Comparison of ENCODE assay signal across 10 cellular contexts in the genomic region with DNA sequence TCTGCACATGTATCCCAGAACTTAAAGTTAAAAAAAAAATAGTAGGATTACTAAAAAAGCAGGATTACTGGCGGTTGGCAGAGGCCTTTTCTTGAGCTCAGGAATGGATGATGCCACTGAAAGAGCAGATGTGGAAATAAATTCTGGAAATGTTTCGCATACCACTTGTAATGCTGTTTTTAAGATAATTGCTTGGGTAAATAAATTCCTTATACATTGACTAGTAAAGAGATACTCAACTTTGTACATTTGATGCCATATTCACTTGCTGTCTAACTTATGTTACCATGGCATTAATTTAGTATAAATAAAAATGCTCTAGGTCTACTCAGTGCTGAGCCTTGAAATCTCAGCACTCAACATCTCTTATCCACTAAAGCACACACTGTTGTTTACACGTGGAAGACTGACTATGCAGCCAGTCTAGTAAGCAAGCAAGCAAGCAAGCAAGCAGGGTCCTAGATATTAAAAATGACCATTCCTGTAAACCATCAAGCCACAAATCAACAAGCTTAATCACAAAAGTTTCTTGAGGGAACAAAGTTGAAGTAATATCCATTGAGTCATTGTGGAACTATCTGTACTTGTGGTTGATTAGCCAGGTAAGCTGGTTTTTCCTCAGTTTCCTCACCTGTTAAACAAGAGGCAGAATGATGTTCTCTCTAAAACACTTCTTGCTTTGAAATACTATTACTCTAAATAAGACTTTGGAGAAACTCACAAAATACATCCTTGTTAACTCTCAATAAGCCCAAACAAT. TPM values are rescaled to one million over a fixed set of nuclear protein-coding genes. Genes with fewer than 3 reads are reported as not detected.
A peak's percentile ranks its signal among the peaks of the same experiment; 100 is the strongest.
DNase-seq lines count a peak whose midpoint lies in the region; ATAC-seq, FAIRE-seq and TF ChIP-seq lines count a peak whose summit lies in the region.
"Had no signal": no experiment of that assay in that cellular context is flagged by ENCODE, and none has a peak within 500 bp of the region (broad histone marks: within the 10 kb centered on the region; RNA-seq: fewer than 3 reads in every experiment).

No MANE protein-coding gene starts in this region.

- peak overlapping the region; percentile 53 for H3K27ac Mint-ChIP-seq in neural crest cell (ENCODE audit: unreplicated experiment)

- H3K9ac ChIP-seq in OCI-LY3 (ENCODE audit: low read length): no peak overlapping the region; the same call in 1 of the 2 replicates

- no peaks in the 10 kb centered on the region for H4K20me1 ChIP-seq in OCI-LY3 (ENCODE audit: insufficient read depth, low read length)

- FAIRE-seq in frontal cortex (lab: Jason Lieb, UNC): no peak

- no peaks in the 10 kb centered on the region for H3K27me3 Mint-ChIP-seq in neural crest cell (ENCODE audit: low read depth)

- ATAC-seq in HG03039 (IDR thresholded peaks at IDR 0.05; ENCODE audit: unreplicated experiment) (no peak), GM18502 (IDR thresholded peaks at IDR 0.05; ENCODE audit: poor library complexity, unreplicated experiment) (no peak), HG03520 (IDR thresholded peaks at IDR 0.05; ENCODE audit: unreplicated experiment) (no peak)

- peaks cover 17% of the 10 kb centered on the region for H3K4me1 ChIP-seq in OCI-LY3 (ENCODE audit: low read length)

- H3K36me3 ChIP-seq in OCI-LY3 (replicated peaks; ENCODE audit: low read depth, low read length): no peaks in the 10 kb centered on the region
- H3K36me3 ChIP-seq: vagina had no signal

- H3K4me1 Mint-ChIP-seq in neural crest cell: peaks cover 36% of the 10 kb centered on the region
- H3K4me1 Mint-ChIP-seq: central memory CD8-positive, alpha-beta T cell had no signal

- H3K27me3 ChIP-seq in OCI-LY3 (ENCODE audit: low read depth, low read length): no peaks in the 10 kb centered on the region
- H3K27me3 ChIP-seq: vagina had no signal

- TF ChIP-seq CTCF in OCI-LY3 (IDR thresholded peaks at IDR 0.05; ENCODE audit: low read depth, low read length) (no peak), epithelial cell of esophagus (IDR thresholded peaks at IDR 0.05; ENCODE audit: insufficient read depth, low read depth, low read length, missing control alignments) (no peak), neural crest cell (conservative IDR thresholded peaks at IDR 0.05) (no peak)

- peak overlapping the region; percentile 90 for H3K4me3 Mint-ChIP-seq in neural crest cell

- H3K36me3 Mint-ChIP-seq in neural crest cell (ENCODE audit: low read depth): peaks cover 2% of the 10 kb centered on the region

- no peak overlapping the region for H3K27ac ChIP-seq in OCI-LY3 (ENCODE audit: low read length)

- DNase-seq in EH (ENCODE audit: low read depth) (peak; percentile 86), epithelial cell of esophagus (ENCODE audit: low read depth) (peak; percentile 56), neural crest cell (ENCODE audit: low read depth, low spot score) (no peak), frontal cortex (ENCODE audit: low spot score in 2 of 2) (no peak)

- no peak overlapping the region for H2AFZ ChIP-seq in OCI-LY3 (ENCODE audit: low read depth, low read length)

- H3K4me3 ChIP-seq in OCI-LY3 (ENCODE audit: low read length) (peak overlapping the region; percentile 79), epithelial cell of esophagus (ENCODE audit: low read length) (peak overlapping the region; percentile 72)

- no peaks in the 10 kb centered on the region for H3K9me3 ChIP-seq in OCI-LY3 (ENCODE audit: insufficient read depth, low read length)
- H3K9me3 ChIP-seq: vagina had no signal

- peak overlapping the region; percentile 76 for H3K4me2 ChIP-seq in OCI-LY3 (ENCODE audit: low read length)

- no peaks in the 10 kb centered on the region for H3K79me2 ChIP-seq in OCI-LY3 (ENCODE audit: low read length)

- no peaks in the 10 kb centered on the region for H3K9me3 Mint-ChIP-seq in neural crest cell

RNA-seq across cellular contexts. Expression of a gene that starts 1.7 kb away (rescaled TPM):
- total RNA-seq in neural crest cell (20.9 and 25.5 TPM in 2 replicates), frontal cortex (28.9 TPM)

Comparison
In these comparisons a context has a peak if more than half of its experiments do, and no peak if none do; other contexts are left out.
1. DNase-seq: peak in EH (single experiment) and epithelial cell of esophagus (single experiment); none in neural crest cell (single experiment) and frontal cortex (0 of 2).